22 cellular contexts compared by ENCODE assay signal in the genomic region with DNA sequence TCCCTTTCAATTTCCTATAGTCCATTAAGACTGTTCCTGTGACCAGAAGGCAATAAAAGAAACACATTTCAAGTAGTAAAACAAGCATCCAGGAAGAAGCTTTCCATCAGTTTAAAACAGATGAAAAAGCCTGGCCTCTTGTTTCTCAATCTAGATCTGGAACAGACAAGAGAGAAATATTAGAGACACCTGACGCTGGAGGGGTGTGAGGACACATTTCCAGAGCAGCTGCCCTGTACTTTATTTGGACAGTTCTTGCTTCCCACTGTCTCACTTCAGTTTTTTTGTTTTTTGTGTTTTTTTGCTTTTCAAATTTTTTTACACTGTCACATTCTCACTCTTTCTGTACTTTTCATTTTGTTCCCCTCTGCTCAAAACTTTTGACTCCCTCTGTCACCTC.
"Had no signal": no experiment of that assay in that cellular context is flagged by ENCODE, and none has a peak within 500 bp of the region (broad histone marks: within the 10 kb centered on the region; RNA-seq: fewer than 3 reads in every experiment).

No MANE protein-coding gene starts in this region.

- H3K36me3 ChIP-seq: esophagus muscularis mucosa, ovary, right lobe of liver, stomach, thyroid gland, vagina had no signal

- DNase-seq: dermis blood vessel endothelial cell; effector memory CD4-positive, alpha-beta T cell; foreskin melanocyte; head of caudate nucleus; naive thymus-derived CD4-positive, alpha-beta T cell; occipital lobe; ovary; retina; right lobe of liver; stimulated activated CD4-positive, alpha-beta T cell treated with anti-CD3 and anti-CD28 coated beads, Interleukin-2, amount 100 ng/mL, for 24 hours; stimulated activated CD4-positive, alpha-beta T cell treated with anti-CD3 and anti-CD28 coated beads, Interleukin-4, amount 100 ng/mL, for 24 hours; stimulated activated naive CD4-positive, alpha-beta T cell treated with Interleukin-2 at 50 U/mL for 16 hours; stomach; thyroid gland; trophoblast cell had no signal

- H3K27ac ChIP-seq: coronary artery, esophagus muscularis mucosa, ovary, right lobe of liver, stomach, thyroid gland, vagina had no signal

- H3K27me3 ChIP-seq: esophagus muscularis mucosa, ovary, right lobe of liver, stomach, thyroid gland, vagina had no signal

- H3K4me1 ChIP-seq: right lobe of liver, thyroid gland, vagina had no signal

- H3K9me3 ChIP-seq: ovary, thyroid gland had no signal

- H3K4me3 ChIP-seq: coronary artery, esophagus muscularis mucosa, lung, ovary, right lobe of liver, stomach, thyroid gland, vagina had no signal

- ATAC-seq: left lobe of liver; naive thymus-derived CD4-positive, alpha-beta T cell; right lobe of liver had no signal

- FAIRE-seq: endothelial cell of umbilical vein, keratinocyte had no signal
